Comparison of ENCODE assay signal across 8 cellular contexts in the genomic region with DNA sequence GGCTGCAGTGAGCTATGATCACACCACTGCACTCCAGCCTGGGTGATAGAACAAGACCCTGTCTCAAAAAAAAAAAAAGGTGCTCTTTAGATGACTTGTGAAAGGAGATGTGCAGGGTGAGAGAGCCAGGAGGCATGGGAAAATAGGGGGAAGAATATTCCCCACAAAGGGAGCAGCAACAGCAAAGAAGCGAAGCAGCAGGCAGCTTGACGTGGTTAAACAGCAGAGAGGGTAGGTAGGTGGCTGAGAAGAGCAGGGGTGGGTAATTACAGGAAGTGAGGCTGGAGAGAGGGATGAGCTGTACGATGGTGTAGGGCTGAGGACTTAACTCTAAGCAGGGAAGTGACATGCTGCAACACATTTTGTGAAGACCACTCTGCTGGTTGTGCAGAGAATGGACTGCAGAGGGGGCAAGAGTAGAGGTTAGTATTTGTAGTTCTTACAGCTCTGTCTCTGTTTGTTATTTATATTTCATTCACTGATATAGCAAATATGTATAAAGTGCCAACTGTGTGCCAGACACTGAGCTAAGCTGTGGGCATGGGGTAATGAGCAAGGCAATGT. TPM values are rescaled to one million over a fixed set of nuclear protein-coding genes. Genes with fewer than 3 reads are reported as not detected.
DNase-seq lines count a peak whose midpoint lies in the region; ATAC-seq, FAIRE-seq and TF ChIP-seq lines count a peak whose summit lies in the region.

No MANE protein-coding gene starts in this region.

- H3K36me3 Mint-ChIP-seq in mesothelial cell of epicardium, result peaks cover 4% of the 10 kb centered on the region

- H3K4me2 ChIP-seq in A549, result peak overlapping the region; percentile 94

- no peak for TF ChIP-seq EP300 in A549 (IDR thresholded peaks at IDR 0.05)

- H3K9me3 ChIP-seq in A549, result no peaks in the 10 kb centered on the region

- peaks cover 16% of the 10 kb centered on the region for H3K4me1 ChIP-seq in A549

- no peaks in the 10 kb centered on the region for H3K9me3 Mint-ChIP-seq in mesothelial cell of epicardium

- peak overlapping the region in 1 of 2 experiments; percentile 96; a peak in 1 of 6 replicates for H3K27ac ChIP-seq in A549

- TF ChIP-seq RAD21 in A549 (conservative IDR thresholded peaks at IDR 0.05 in 1 of 2, IDR thresholded peaks at IDR 0.05 in 1 of 2), result no peak

- H3K27ac Mint-ChIP-seq in mesothelial cell of epicardium, result peak overlapping the region; percentile 78

- H3K4me3 Mint-ChIP-seq in mesothelial cell of epicardium, result peak overlapping the region; percentile 73

- peak in 1 of 2 experiments; percentile 52; a peak in 3 of 6 replicates for ATAC-seq in A549
- ATAC-seq in SK-N-SH treated with all-trans-retinoic acid at 6 μM for 48 hours, result peak; percentile 73
- ATAC-seq in GM19467 (IDR thresholded peaks at IDR 0.05; ENCODE audit: unreplicated experiment), result no peak
- no peak for ATAC-seq in GM21825 (IDR thresholded peaks at IDR 0.05; ENCODE audit: unreplicated experiment)

- no peak for TF ChIP-seq POLR2A in A549 (IDR thresholded peaks at IDR 0.05; ENCODE audit: low read length)

- CTCF ChIA-PET in A549 (lab: Yijun Ruan, JAX), result interaction anchor here (0.5 to 6.7 kb wide), 6 partner anchors 11 to 605 kb away, joined by 3 to 35 read pairs (median 6); a partner anchor contains a TSS

- WGBS in A549 (ENCODE audit: missing lambda C conversion rate), result 61% methylated on average over 3 of the region's 3 CpGs

- DNase-seq in A549 (ENCODE audit: low read depth in 1 of 2, low spot score in 1 of 2), result peak; percentile 12 to 45
- DNase-seq in GDM1 (lab: John Stamatoyannopoulos, UW), result peak; percentile 34
- DNase-seq in HTR-8/SVneo (ENCODE audit: insufficient read length, low spot score), result peak; percentile 31
- peak; percentile 52 for DNase-seq in cerebellar cortex (ENCODE audit: low spot score)
- DNase-seq in mesothelial cell of epicardium (ENCODE audit: low spot score in 2 of 2, unreplicated experiment in 2 of 2), result no peak

- peak overlapping the region; percentile 90; the same call in 1 of the 3 replicates for H3K4me3 ChIP-seq in A549

- no peaks in the 10 kb centered on the region for H3K27me3 Mint-ChIP-seq in mesothelial cell of epicardium (ENCODE audit: low read depth)

- FAIRE-seq in A549 (lab: Jason Lieb, UNC) (no peak), HTR-8/SVneo (lab: Jason Lieb, UNC) (no peak)

- TF ChIP-seq CTCF in A549 (IDR thresholded peaks at IDR 0.05) (peak; percentile 13; the same call in 1 of the 3 replicates), mesothelial cell of epicardium (IDR thresholded peaks at IDR 0.05; ENCODE audit: unreplicated experiment) (no peak)

- peaks cover 12% of the 10 kb centered on the region for H3K4me1 Mint-ChIP-seq in mesothelial cell of epicardium

- POLR2A ChIA-PET in A549 (lab: Yijun Ruan, JAX), result interaction anchor here (0.6 to 1.0 kb wide), 2 partner anchors 42 to 74 kb away, joined by 3 to 5 read pairs; a partner anchor contains a TSS

TF ChIP-seq in A549, 52 proteins besides CTCF, POLR2A, EP300 and RAD21:
- TF ChIP-seq HOXB13 (CRISPR knock-in tag; IDR thresholded peaks at IDR 0.05; ENCODE audit: low read depth), result no peak
- TF ChIP-seq JUNB (IDR thresholded peaks at IDR 0.05), result no peak
- no peak for TF ChIP-seq ZFP36 (IDR thresholded peaks at IDR 0.05; ENCODE audit: borderline replicate concordance, partially characterized antibody)
- TF ChIP-seq HOXA7 (CRISPR knock-in tag; IDR thresholded peaks at IDR 0.05), result no peak
- TF ChIP-seq NPAS2 (CRISPR knock-in tag; IDR thresholded peaks at IDR 0.05; ENCODE audit: borderline replicate concordance), result no peak
- TF ChIP-seq HOXB5 (CRISPR knock-in tag; IDR thresholded peaks at IDR 0.05), result no peak
- TF ChIP-seq FOSB (CRISPR knock-in tag; IDR thresholded peaks at IDR 0.05), result no peak
- no peak for TF ChIP-seq ZSCAN20 (CRISPR knock-in tag; IDR thresholded peaks at IDR 0.05)
- no peak for TF ChIP-seq MAFK (IDR thresholded peaks at IDR 0.05; ENCODE audit: partially characterized antibody)
- TF ChIP-seq POLR2AphosphoS2 (conservative IDR thresholded peaks at IDR 0.05; ENCODE audit: low read length), result no peak
- TF ChIP-seq, protein P1, sequence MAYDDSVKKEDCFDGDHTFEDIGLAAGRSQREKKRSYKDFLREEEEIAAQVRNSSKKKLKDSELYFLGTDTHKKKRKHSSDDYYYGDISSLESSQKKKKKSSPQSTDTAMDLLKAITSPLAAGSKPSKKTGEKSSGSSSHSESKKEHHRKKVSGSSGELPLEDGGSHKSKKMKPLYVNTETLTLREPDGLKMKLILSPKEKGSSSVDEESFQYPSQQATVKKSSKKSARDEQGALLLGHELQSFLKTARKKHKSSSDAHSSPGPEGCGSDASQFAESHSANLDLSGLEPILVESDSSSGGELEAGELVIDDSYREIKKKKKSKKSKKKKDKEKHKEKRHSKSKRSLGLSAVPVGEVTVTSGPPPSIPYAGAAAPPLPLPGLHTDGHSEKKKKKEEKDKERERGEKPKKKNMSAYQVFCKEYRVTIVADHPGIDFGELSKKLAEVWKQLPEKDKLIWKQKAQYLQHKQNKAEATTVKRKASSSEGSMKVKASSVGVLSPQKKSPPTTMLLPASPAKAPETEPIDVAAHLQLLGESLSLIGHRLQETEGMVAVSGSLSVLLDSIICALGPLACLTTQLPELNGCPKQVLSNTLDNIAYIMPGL (CRISPR knock-in tag; IDR thresholded peaks at IDR 0.05; ENCODE audit: borderline replicate concordance), result no peak
- no peak for TF ChIP-seq CHD2 (IDR thresholded peaks at IDR 0.05; ENCODE audit: low read length, partially characterized antibody)
- TF ChIP-seq ESRRA (IDR thresholded peaks at IDR 0.05; ENCODE audit: borderline replicate concordance, low read length), result no peak

TF ChIP-seq in SK-N-SH treated with all-trans-retinoic acid at 6 μM for 48 hours, 23 proteins besides CTCF, POLR2A, EP300 and RAD21:
- TF ChIP-seq ZNF565 (CRISPR knock-in tag; conservative IDR thresholded peaks at IDR 0.05; ENCODE audit: low read depth), result no peak
- TF ChIP-seq BACH2 (CRISPR knock-in tag; IDR thresholded peaks at IDR 0.05; ENCODE audit: borderline replicate concordance), result no peak
- no peak for TF ChIP-seq ESRRG (CRISPR knock-in tag; IDR thresholded peaks at IDR 0.05)
- TF ChIP-seq, protein P2, sequence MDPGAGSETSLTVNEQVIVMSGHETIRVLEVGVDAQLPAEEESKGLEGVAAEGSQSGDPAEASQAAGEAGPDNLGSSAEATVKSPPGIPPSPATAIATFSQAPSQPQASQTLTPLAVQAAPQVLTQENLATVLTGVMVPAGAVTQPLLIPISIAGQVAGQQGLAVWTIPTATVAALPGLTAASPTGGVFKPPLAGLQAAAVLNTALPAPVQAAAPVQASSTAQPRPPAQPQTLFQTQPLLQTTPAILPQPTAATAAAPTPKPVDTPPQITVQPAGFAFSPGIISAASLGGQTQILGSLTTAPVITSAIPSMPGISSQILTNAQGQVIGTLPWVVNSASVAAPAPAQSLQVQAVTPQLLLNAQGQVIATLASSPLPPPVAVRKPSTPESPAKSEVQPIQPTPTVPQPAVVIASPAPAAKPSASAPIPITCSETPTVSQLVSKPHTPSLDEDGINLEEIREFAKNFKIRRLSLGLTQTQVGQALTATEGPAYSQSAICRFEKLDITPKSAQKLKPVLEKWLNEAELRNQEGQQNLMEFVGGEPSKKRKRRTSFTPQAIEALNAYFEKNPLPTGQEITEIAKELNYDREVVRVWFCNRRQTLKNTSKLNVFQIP (CRISPR knock-in tag; IDR thresholded peaks at IDR 0.05; ENCODE audit: borderline replicate concordance, low read depth), result no peak
- TF ChIP-seq, protein P3, sequence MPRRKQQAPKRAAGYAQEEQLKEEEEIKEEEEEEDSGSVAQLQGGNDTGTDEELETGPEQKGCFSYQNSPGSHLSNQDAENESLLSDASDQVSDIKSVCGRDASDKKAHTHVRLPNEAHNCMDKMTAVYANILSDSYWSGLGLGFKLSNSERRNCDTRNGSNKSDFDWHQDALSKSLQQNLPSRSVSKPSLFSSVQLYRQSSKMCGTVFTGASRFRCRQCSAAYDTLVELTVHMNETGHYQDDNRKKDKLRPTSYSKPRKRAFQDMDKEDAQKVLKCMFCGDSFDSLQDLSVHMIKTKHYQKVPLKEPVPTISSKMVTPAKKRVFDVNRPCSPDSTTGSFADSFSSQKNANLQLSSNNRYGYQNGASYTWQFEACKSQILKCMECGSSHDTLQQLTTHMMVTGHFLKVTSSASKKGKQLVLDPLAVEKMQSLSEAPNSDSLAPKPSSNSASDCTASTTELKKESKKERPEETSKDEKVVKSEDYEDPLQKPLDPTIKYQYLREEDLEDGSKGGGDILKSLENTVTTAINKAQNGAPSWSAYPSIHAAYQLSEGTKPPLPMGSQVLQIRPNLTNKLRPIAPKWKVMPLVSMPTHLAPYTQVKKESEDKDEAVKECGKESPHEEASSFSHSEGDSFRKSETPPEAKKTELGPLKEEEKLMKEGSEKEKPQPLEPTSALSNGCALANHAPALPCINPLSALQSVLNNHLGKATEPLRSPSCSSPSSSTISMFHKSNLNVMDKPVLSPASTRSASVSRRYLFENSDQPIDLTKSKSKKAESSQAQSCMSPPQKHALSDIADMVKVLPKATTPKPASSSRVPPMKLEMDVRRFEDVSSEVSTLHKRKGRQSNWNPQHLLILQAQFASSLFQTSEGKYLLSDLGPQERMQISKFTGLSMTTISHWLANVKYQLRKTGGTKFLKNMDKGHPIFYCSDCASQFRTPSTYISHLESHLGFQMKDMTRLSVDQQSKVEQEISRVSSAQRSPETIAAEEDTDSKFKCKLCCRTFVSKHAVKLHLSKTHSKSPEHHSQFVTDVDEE (CRISPR knock-in tag; IDR thresholded peaks at IDR 0.05), result no peak
- TF ChIP-seq ZC3H10 (CRISPR knock-in tag; IDR thresholded peaks at IDR 0.05), result no peak
- TF ChIP-seq CSDC2 (CRISPR knock-in tag; IDR thresholded peaks at IDR 0.05), result no peak

RNA-seq across cellular contexts. Expression of a gene that starts 1.6 kb away (rescaled TPM):
- polyA plus RNA-seq in A549 (2011; rRNA removed), result 28.2 and 30.8 TPM in 2 replicates
- 11.1 and 13.3 TPM in 2 replicates for polyA plus RNA-seq in A549 (2012; cell fraction: cytosol; rRNA removed)
- 20.8 and 24.3 TPM in 2 replicates for polyA plus RNA-seq in A549 (2012; cell fraction: nucleus; rRNA removed)
- 19.1 to 21.6 TPM (median 21.2 TPM) in 3 replicates for polyA plus RNA-seq in A549 (2017; fragmentation: RNase III; extraction: RNeasy Plus Mini Kit Qiagen cat#74134 plus additional on column Dnase treatment)
- polyA minus RNA-seq in A549 (2011; rRNA and poly(A)+ RNA removed), result 18.1 and 22.2 TPM in 2 replicates
- 16.0 to 19.2 TPM (median 18.4 TPM) in 3 replicates for total RNA-seq in mesothelial cell of epicardium

RNA-seq across cellular contexts. Expression of a gene that starts 42.3 kb away (rescaled TPM):
- 29.3 and 32.0 TPM in 2 replicates for polyA plus RNA-seq in A549 (2011; rRNA removed)
- 10.5 and 11.1 TPM in 2 replicates for polyA plus RNA-seq in A549 (2012; cell fraction: cytosol; rRNA removed)
- polyA plus RNA-seq in A549 (2012; cell fraction: nucleus; rRNA removed), result 5.1 and 11.4 TPM in 2 replicates
- 19.5 to 24.0 TPM (median 20.7 TPM) in 3 replicates for polyA plus RNA-seq in A549 (2017; fragmentation: RNase III; extraction: RNeasy Plus Mini Kit Qiagen cat#74134 plus additional on column Dnase treatment)
- 13.1 TPM in 2 replicates for polyA minus RNA-seq in A549 (2011; rRNA and poly(A)+ RNA removed)
- 21.4 to 24.3 TPM (median 22.3 TPM) in 3 replicates for total RNA-seq in mesothelial cell of epicardium

Comparison
In these comparisons a context has a peak if more than half of its experiments do, and no peak if none do; other contexts are left out.
1. DNase-seq: peak in A549 (2 of 2), GDM1 (single experiment), HTR-8/SVneo (single experiment) and cerebellar cortex (single experiment); none in mesothelial cell of epicardium (0 of 2).